34 cellular contexts compared by ENCODE assay signal in the genomic region with DNA sequence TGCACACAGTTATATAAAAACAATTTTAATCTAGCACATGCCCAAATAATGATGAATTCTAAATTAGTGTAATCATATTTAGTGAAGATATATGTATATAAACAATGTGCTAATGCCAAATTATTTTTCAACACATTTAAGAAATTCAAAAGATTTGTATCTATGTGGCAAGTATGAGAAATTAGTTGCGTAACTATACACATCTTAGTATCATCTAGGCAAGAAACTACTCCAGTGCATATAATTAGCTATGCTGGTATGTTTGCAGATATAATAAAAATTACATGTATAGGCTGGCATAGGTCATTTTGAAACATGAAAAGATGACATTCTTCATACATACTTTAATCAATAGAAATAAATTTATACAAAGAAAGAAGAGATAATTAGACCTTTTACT.
"Had no signal": no experiment of that assay in that cellular context is flagged by ENCODE, and none has a peak within 500 bp of the region (broad histone marks: within the 10 kb centered on the region; RNA-seq: fewer than 3 reads in every experiment).

No MANE protein-coding gene starts in this region.

- DNase-seq: Karpas-422, Kasumi-1, MG63, MM.1S, MV-4-11, NCI-H1048, NCI-H1092, NCI-H1092 treated with DMSO at 0.1 percent for 48 hours, NCI-H1105, NCI-H1105 treated with DMSO at 0.1 percent for 48 hours, NCI-H1417, NCI-H1417 treated with DMSO at 0.1 percent for 48 hours, NCI-H1436, NCI-H1436 treated with DMSO at 0.1 percent for 48 hours, NCI-H146, NCI-H1694, NCI-H1694 treated with DMSO at 0.1 percent for 48 hours, NCI-H187, NCI-H187 treated with DMSO at 0.1 percent for 48 hours, NCI-H1930, NCI-H2029, NCI-H2029 treated with DMSO at 0.1 percent for 48 hours, NCI-H2081, NCI-H2081 treated with DMSO at 0.1 percent for 48 hours, NCI-H2107, NCI-H2171, NCI-H2171 treated with DMSO at 0.1 percent for 48 hours, NCI-H2227 treated with DMSO at 0.1 percent for 48 hours, NCI-H226, NCI-H345, NCI-H446, NCI-H446 treated with DMSO at 0.1 percent for 48 hours, NCI-H510A, NCI-H510A treated with DMSO at 0.1 percent for 48 hours had no signal

- H3K9me3 ChIP-seq: MG63 had no signal

- H3K27me3 ChIP-seq: MG63 had no signal

- H3K36me3 ChIP-seq: MG63 had no signal

- H3K4me3 ChIP-seq: MG63 had no signal
